In genomic region chr9:89375181-89375760, GRCh38 we compare ENCODE assay signal across 8 cellular contexts. TPM values are rescaled to one million over a fixed set of nuclear protein-coding genes. Genes with fewer than 3 reads are reported as not detected.
DNase-seq lines count a peak whose midpoint lies in the region; ATAC-seq and TF ChIP-seq lines count a peak whose summit lies in the region.

No MANE protein-coding gene starts in this region.

- peaks cover 28% of the 10 kb centered on the region for H3K36me3 Mint-ChIP-seq in activated naive CD4-positive, alpha-beta T cell treated with anti-CD3 and anti-CD28 coated beads for 36 hours (ENCODE audit: low read depth)

- H3K4me3 ChIP-seq in HAP-1, result no peak overlapping the region

- peak; percentile 47 for DNase-seq in activated naive CD4-positive, alpha-beta T cell treated with anti-CD3 and anti-CD28 coated beads for 36 hours
- DNase-seq in activated naive CD4-positive, alpha-beta T cell treated with anti-CD3 and anti-CD28 coated beads, Interleukin-2, amount 50 U/mL, for 16 hours, result no peak
- peak; percentile 70 for DNase-seq in islet precursor cell
- DNase-seq in stimulated activated CD4-positive, alpha-beta T cell treated with anti-CD3 and anti-CD28 coated beads, Interleukin-4, amount 100 ng/mL, for 1 hour, result no peak
- DNase-seq in HAP-1 (ENCODE audit: low spot score in 2 of 2), result no peak
- no peak for DNase-seq in left cardiac atrium

- no peaks in the 10 kb centered on the region for H3K4me1 ChIP-seq in HAP-1

- no peaks in the 10 kb centered on the region for H3K9me3 ChIP-seq in HAP-1

- no peaks in the 10 kb centered on the region for H3K9me3 Mint-ChIP-seq in activated naive CD4-positive, alpha-beta T cell treated with anti-CD3 and anti-CD28 coated beads for 36 hours

- CTCF ChIA-PET in activated naive CD4-positive, alpha-beta T cell treated with anti-CD3 and anti-CD28 coated beads for 36 hours (lab: Charles Lee), result interaction anchor here (0.6 to 1.5 kb wide), 3 partner anchors 18 to 174 kb away, joined by 3 to 5 read pairs (median 4); no protein-coding TSS in a partner anchor

- H3K4me3 Mint-ChIP-seq in activated naive CD4-positive, alpha-beta T cell treated with anti-CD3 and anti-CD28 coated beads for 36 hours, result no peak overlapping the region

- peak overlapping the region; percentile 78 for H3K27ac Mint-ChIP-seq in activated naive CD4-positive, alpha-beta T cell treated with anti-CD3 and anti-CD28 coated beads for 36 hours

- intact Hi-C loops in activated naive CD4-positive, alpha-beta T cell treated with anti-CD3 and anti-CD28 coated beads for 36 hours (cut with micrococcal nuclease), result no loop called here
- intact Hi-C loops in left cardiac atrium (cut with DNase I), result no loop called here

- H3K27me3 Mint-ChIP-seq in activated naive CD4-positive, alpha-beta T cell treated with anti-CD3 and anti-CD28 coated beads for 36 hours (ENCODE audit: low read depth), result no peaks in the 10 kb centered on the region

- H3K36me3 ChIP-seq in HAP-1 (replicated peaks), result no peaks in the 10 kb centered on the region; the same call in 1 of the 2 replicates

- peaks cover 28% of the 10 kb centered on the region for H3K4me1 Mint-ChIP-seq in activated naive CD4-positive, alpha-beta T cell treated with anti-CD3 and anti-CD28 coated beads for 36 hours (ENCODE audit: low read depth)

- in situ Hi-C loops in HAP-1 (cut with MboI; ENCODE audit: low sequenced_read_pairs), result no loop called here

- H3K27me3 ChIP-seq in HAP-1 (ENCODE audit: low read depth), result no peaks in the 10 kb centered on the region

- peak; percentile 35 for ATAC-seq in HG03060 (IDR thresholded peaks at IDR 0.05; ENCODE audit: low read depth, unreplicated experiment)
- ATAC-seq in SK-N-SH treated with all-trans-retinoic acid at 6 μM for 48 hours, result peak; percentile 55
- no peak for ATAC-seq in left cardiac atrium

TF ChIP-seq in SK-N-SH treated with all-trans-retinoic acid at 6 μM for 48 hours, 23 proteins besides CTCF, POLR2A, EP300 and RAD21:
- TF ChIP-seq ARNTL (CRISPR knock-in tag; IDR thresholded peaks at IDR 0.05; ENCODE audit: borderline replicate concordance, low read depth) (no peak), ZNF70 (CRISPR knock-in tag; IDR thresholded peaks at IDR 0.05) (no peak), ZFP3 (CRISPR knock-in tag; IDR thresholded peaks at IDR 0.05) (no peak), TCF4 (CRISPR knock-in tag; IDR thresholded peaks at IDR 0.05; ENCODE audit: borderline replicate concordance) (no peak), SNAI2 (CRISPR knock-in tag; IDR thresholded peaks at IDR 0.05) (no peak), TSHZ2 (CRISPR knock-in tag; IDR thresholded peaks at IDR 0.05) (no peak), POU6F1 (CRISPR knock-in tag; IDR thresholded peaks at IDR 0.05; ENCODE audit: borderline replicate concordance, low read depth) (no peak), ISL1 (CRISPR knock-in tag; IDR thresholded peaks at IDR 0.05) (no peak), CSRNP3 (CRISPR knock-in tag; IDR thresholded peaks at IDR 0.05) (no peak), GLIS3 (CRISPR knock-in tag; IDR thresholded peaks at IDR 0.05) (no peak), RARB (CRISPR knock-in tag; IDR thresholded peaks at IDR 0.05) (no peak), ZC3H10 (CRISPR knock-in tag; IDR thresholded peaks at IDR 0.05) (no peak), ZNF8 (CRISPR knock-in tag; IDR thresholded peaks at IDR 0.05) (no peak), TOX (CRISPR knock-in tag; IDR thresholded peaks at IDR 0.05; ENCODE audit: borderline replicate concordance) (no peak), ZFP30 (CRISPR knock-in tag; IDR thresholded peaks at IDR 0.05) (no peak), CSDC2 (CRISPR knock-in tag; IDR thresholded peaks at IDR 0.05) (no peak)
TF ChIP-seq in SK-N-SH treated with all-trans-retinoic acid at 6 μM for 48 hours: peak in this region for 0.

RNA-seq across cellular contexts. Expression of gene SECISBP2, which starts 57.0 kb away (rescaled TPM):
- total RNA-seq in activated naive CD4-positive, alpha-beta T cell treated with anti-CD3 and anti-CD28 coated beads for 36 hours, result 10 to 100 TPM; 42.8 to 45.8 TPM
- total RNA-seq in left cardiac atrium, result 10 to 100 TPM; 17.1 to 22.7 TPM

Comparison
In these comparisons a context has a peak if more than half of its experiments do, and no peak if none do; other contexts are left out.
1. DNase-seq: peak in activated naive CD4-positive, alpha-beta T cell treated with anti-CD3 and anti-CD28 coated beads for 36 hours (single experiment) and islet precursor cell (single experiment); none in activated naive CD4-positive, alpha-beta T cell treated with anti-CD3 and anti-CD28 coated beads, Interleukin-2, amount 50 U/mL, for 16 hours (single experiment), stimulated activated CD4-positive, alpha-beta T cell treated with anti-CD3 and anti-CD28 coated beads, Interleukin-4, amount 100 ng/mL, for 1 hour (single experiment), HAP-1 (0 of 2) and left cardiac atrium (single experiment).
2. ATAC-seq: peak in HG03060 (single experiment) and SK-N-SH treated with all-trans-retinoic acid at 6 μM for 48 hours (single experiment); none in left cardiac atrium (0 of 2).